In the genomic region with DNA sequence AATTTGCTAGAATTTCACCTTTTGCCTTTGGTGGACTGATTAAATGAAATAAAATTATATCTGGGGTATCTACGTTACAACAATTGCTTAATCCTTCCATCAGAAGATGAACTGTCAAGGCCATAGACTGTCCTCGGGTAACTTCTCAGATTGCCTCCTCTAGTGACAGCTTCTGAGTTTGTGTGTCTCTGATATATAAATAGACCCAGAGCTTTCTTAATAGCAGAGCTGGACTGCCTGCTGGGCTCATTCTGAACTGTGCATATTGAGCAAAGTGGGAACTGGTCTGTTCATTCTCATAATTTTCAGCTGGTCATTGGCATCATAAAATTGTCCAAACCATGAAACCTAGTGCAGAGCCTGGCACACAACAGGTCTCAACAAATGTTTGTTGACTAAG, we compare ENCODE assay signal across 13 cellular contexts.
"Had no signal": no experiment of that assay in that cellular context is flagged by ENCODE, and none has a peak within 500 bp of the region (broad histone marks: within the 10 kb centered on the region; RNA-seq: fewer than 3 reads in every experiment).

No MANE protein-coding gene starts in this region.

- H3K9me3 Mint-ChIP-seq: immature natural killer cell; natural killer cell treated with Interleukin-12 subunit alpha and Interleukin-12 subunit beta and Interleukin-15 and Interleukin-18, amount 100 ng/mL, for 72 hours had no signal

- ATAC-seq: body of pancreas; left colon; natural killer cell treated with Interleukin-12 subunit alpha and Interleukin-12 subunit beta and Interleukin-15 and Interleukin-18, amount 100 ng/mL, for 72 hours had no signal

- H3K27ac ChIP-seq: body of pancreas had no signal

- H3K4me1 Mint-ChIP-seq: endodermal cell, immature natural killer cell had no signal

- H3K4me1 ChIP-seq: body of pancreas had no signal

- H3K4me3 Mint-ChIP-seq: endodermal cell; immature natural killer cell; natural killer cell treated with Interleukin-12 subunit alpha and Interleukin-12 subunit beta and Interleukin-15 and Interleukin-18, amount 100 ng/mL, for 72 hours; stimulated activated naive CD8-positive, alpha-beta T cell treated with anti-CD3 and anti-CD28 coated beads, Interleukin-15, Interleukin-2, amounts not matched to agents 100 ng/mL and 50 ng/mL, for 24 hours had no signal

- H3K27me3 ChIP-seq: body of pancreas, testis had no signal

- H3K4me3 ChIP-seq: body of pancreas, testis had no signal

- H3K36me3 Mint-ChIP-seq: immature natural killer cell; natural killer cell treated with Interleukin-12 subunit alpha and Interleukin-12 subunit beta and Interleukin-15 and Interleukin-18, amount 100 ng/mL, for 72 hours had no signal

- H3K27ac Mint-ChIP-seq: endodermal cell; immature natural killer cell; natural killer cell treated with Interleukin-12 subunit alpha and Interleukin-12 subunit beta and Interleukin-15 and Interleukin-18, amount 100 ng/mL, for 72 hours; stimulated activated naive CD8-positive, alpha-beta T cell treated with anti-CD3 and anti-CD28 coated beads, Interleukin-15, Interleukin-2, amounts not matched to agents 100 ng/mL and 50 ng/mL, for 24 hours had no signal

- H3K9me3 ChIP-seq: body of pancreas, testis had no signal

- DNase-seq: activated naive CD4-positive, alpha-beta T cell treated with anti-CD3 and anti-CD28 coated beads, Interleukin-2, amount 50 U/mL, for 16 hours; body of pancreas; endodermal cell; erythroblast; immature natural killer cell; left colon; mammary epithelial cell; stimulated activated CD4-positive, alpha-beta T cell treated with anti-CD3 and anti-CD28 coated beads, Interleukin-4, amount 100 ng/mL, for 1 hour; stimulated activated CD8-positive, alpha-beta memory T cell treated with anti-CD3 and anti-CD28 coated beads, Interleukin-4, amount 100 ng/mL, for 48 hours; T-helper 2 cell; testis had no signal
